ENCODE assay signal across 8 cellular contexts in the genomic region with DNA sequence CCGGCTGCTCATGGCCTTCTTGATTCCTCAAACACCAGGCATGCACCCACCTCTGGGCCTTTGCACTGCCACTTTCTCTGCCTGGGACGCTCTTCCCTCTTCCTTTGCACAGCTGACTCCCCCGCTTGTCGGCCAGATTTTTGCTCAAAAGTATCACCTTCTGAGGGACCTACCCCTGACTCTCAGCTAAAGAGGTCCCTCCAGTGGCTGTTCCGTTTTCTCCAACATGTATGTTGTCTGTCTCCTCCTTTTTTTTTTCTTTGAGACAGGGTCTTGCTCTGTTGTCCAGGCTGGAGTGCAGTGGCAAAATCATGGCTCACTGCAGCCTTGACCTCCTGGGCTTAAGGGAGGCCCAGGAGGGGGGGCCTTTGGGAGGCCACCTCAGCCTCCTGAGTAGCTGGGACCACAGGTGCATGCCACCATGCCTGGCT. TPM values are rescaled to one million over a fixed set of nuclear protein-coding genes. Genes with fewer than 3 reads are reported as not detected.
DNase-seq lines count a peak whose midpoint lies in the region; ATAC-seq and TF ChIP-seq lines count a peak whose summit lies in the region.
"Not testable (repeated sequence)": the region's sequence is repeated elsewhere in the genome, so short reads cannot be mapped to it uniquely, and the experiment has no call there.
"Had no signal": no experiment of that assay in that cellular context is flagged by ENCODE, and none has a peak within 500 bp of the region (broad histone marks: within the 10 kb centered on the region; RNA-seq: fewer than 3 reads in every experiment).

No MANE protein-coding gene starts in this region.

- H3K9me2 ChIP-seq in Karpas-422 (replicated peaks; ENCODE audit: insufficient read depth, low read length); hepatocyte (replicated peaks; ENCODE audit: insufficient read depth): not testable (repeated sequence)

- not testable (repeated sequence) for H3K9me3 ChIP-seq in Karpas-422 (ENCODE audit: low read length); hepatocyte (ENCODE audit: low read depth); neuronal stem cell (replicated peaks in 1 of 2; ENCODE audit: control insufficient read depth in 2 of 2, insufficient read depth in 1 of 2, low read depth in 1 of 2, low read length in 2 of 2)

- H3K4me1 Mint-ChIP-seq in activated naive CD8-positive, alpha-beta T cell treated with anti-CD3 and anti-CD28 coated beads, Interleukin-2, amount 10 ng/mL, durations not matched to agents 7 days and 5 days: peaks cover 20% of the 10 kb centered on the region

- H3K4me3 Mint-ChIP-seq in activated naive CD8-positive, alpha-beta T cell treated with anti-CD3 and anti-CD28 coated beads, Interleukin-2, amount 10 ng/mL, durations not matched to agents 7 days and 5 days: peak overlapping the region; percentile 69

- 95% methylated on average over 5 of the region's 5 CpGs for WGBS in hepatocyte (ENCODE audit: low lambda C conversion rate, missing lambda C conversion rate)
- no CpG with 5 or more reads among the region's 5 CpGs for WGBS in neuronal stem cell (ENCODE audit: extremely low coverage in 2 of 2, insufficient read length in 2 of 2, insufficient replicate concordance in 1 of 2), 2 donors

- POLR2A ChIA-PET in activated naive CD8-positive, alpha-beta T cell treated with anti-CD3 and anti-CD28 coated beads, Interleukin-2, amount 10 ng/mL, durations not matched to agents 7 days and 5 days (lab: Charles Lee): interaction anchor here (0.6 to 2.1 kb wide), 2 partner anchors 16 to 633 kb away, joined by 4 to 19 read pairs; partner anchors contain the start of gene RNU1-1

- H3K4me1 ChIP-seq in Karpas-422 (ENCODE audit: low read length): peaks cover 11% of the 10 kb centered on the region
- H3K4me1 ChIP-seq in hepatocyte (ENCODE audit: insufficient read depth); neuronal stem cell (ENCODE audit: control insufficient read depth in 2 of 2, insufficient read depth in 1 of 2, low read depth in 1 of 2, low read length in 2 of 2): not testable (repeated sequence)

- not testable (repeated sequence) for H2AK5ac ChIP-seq in neuronal stem cell (ENCODE audit: low read depth, low read length)

- H3K79me1 ChIP-seq in neuronal stem cell (ENCODE audit: low read depth, low read length): not testable (repeated sequence)

- ATAC-seq in activated naive CD8-positive, alpha-beta T cell treated with anti-CD3 and anti-CD28 coated beads, Interleukin-2, amount 10 ng/mL, durations not matched to agents 7 days and 5 days (ENCODE audit: low read depth): not testable (repeated sequence)

- TF ChIP-seq CTCF in hepatocyte (IDR thresholded peaks at IDR 0.05; ENCODE audit: poor library complexity): not testable (repeated sequence)

- not testable (repeated sequence) for H3K4ac ChIP-seq in neuronal stem cell (ENCODE audit: low read length)

- H3K27ac Mint-ChIP-seq in activated naive CD8-positive, alpha-beta T cell treated with anti-CD3 and anti-CD28 coated beads, Interleukin-2, amount 10 ng/mL, durations not matched to agents 7 days and 5 days: not testable (repeated sequence)

- not testable (repeated sequence) for H2AFZ ChIP-seq in Karpas-422 (ENCODE audit: low read length); hepatocyte; neuronal stem cell (ENCODE audit: low read length)

- H2BK12ac ChIP-seq in neuronal stem cell (ENCODE audit: low read length): not testable (repeated sequence)

- H3K14ac ChIP-seq in neuronal stem cell (ENCODE audit: low read length): not testable (repeated sequence)

- H3K4me2 ChIP-seq in Karpas-422 (ENCODE audit: low read depth, low read length, poor library complexity, severe bottlenecking): not testable (repeated sequence)
- H3K4me2 ChIP-seq in hepatocyte (peak overlapping the region; percentile 96), neuronal stem cell (ENCODE audit: insufficient read depth, low read length, poor library complexity, severe bottlenecking) (peak overlapping the region; percentile 11)

- H3K9ac ChIP-seq in Karpas-422 (ENCODE audit: low read length); neuronal stem cell (ENCODE audit: low read depth, low read length, poor library complexity): not testable (repeated sequence)

- H3K18ac ChIP-seq in neuronal stem cell (ENCODE audit: low read length): not testable (repeated sequence)

- H3K79me2 ChIP-seq in Karpas-422 (ENCODE audit: low read length): not testable (repeated sequence)
- H3K79me2 ChIP-seq in hepatocyte: peaks cover 16% of the 10 kb centered on the region

- H3K9me3 Mint-ChIP-seq in activated naive CD8-positive, alpha-beta T cell treated with anti-CD3 and anti-CD28 coated beads, Interleukin-2, amount 10 ng/mL, durations not matched to agents 7 days and 5 days: not testable (repeated sequence)

- not testable (repeated sequence) for H3K23ac ChIP-seq in neuronal stem cell (ENCODE audit: low read depth, low read length, poor library complexity)

- H3K36me3 Mint-ChIP-seq in activated naive CD8-positive, alpha-beta T cell treated with anti-CD3 and anti-CD28 coated beads, Interleukin-2, amount 10 ng/mL, durations not matched to agents 7 days and 5 days: not testable (repeated sequence)

- not testable (repeated sequence) for H2BK15ac ChIP-seq in neuronal stem cell (ENCODE audit: low read length)

- not testable (repeated sequence) for H3K4me3 ChIP-seq in Karpas-422 (ENCODE audit: low read length); hepatocyte; neuronal stem cell (ENCODE audit: low read length in 2 of 2)

- not testable (repeated sequence) for H4K91ac ChIP-seq in neuronal stem cell (ENCODE audit: low read depth, low read length, poor library complexity)

- not testable (repeated sequence) for H4K20me1 ChIP-seq in Karpas-422 (ENCODE audit: insufficient read depth, low read depth, low read length); hepatocyte (ENCODE audit: insufficient read depth, poor library complexity, severe bottlenecking)

- H3K36me3 ChIP-seq in Karpas-422 (ENCODE audit: insufficient read depth, low read length); hepatocyte (replicated peaks; ENCODE audit: insufficient read depth, low read depth); neuronal stem cell (replicated peaks in 1 of 2; ENCODE audit: control insufficient read depth in 2 of 2, insufficient read depth in 2 of 2, low read length in 2 of 2): not testable (repeated sequence)

- not testable (repeated sequence) for H3K27me3 Mint-ChIP-seq in activated naive CD8-positive, alpha-beta T cell treated with anti-CD3 and anti-CD28 coated beads, Interleukin-2, amount 10 ng/mL, durations not matched to agents 7 days and 5 days

- H3K27ac ChIP-seq in Karpas-422 (ENCODE audit: low read length); hepatocyte; neuronal stem cell (replicated peaks; ENCODE audit: low read length): not testable (repeated sequence)

- H4K8ac ChIP-seq in neuronal stem cell (ENCODE audit: low read depth, low read length): not testable (repeated sequence)

- not testable (repeated sequence) for H2BK5ac ChIP-seq in neuronal stem cell (ENCODE audit: low read length)

- peak; percentile 7 for DNase-seq in EH (ENCODE audit: low read depth)
- peak; percentile 53 for DNase-seq in Karpas-422
- peak; percentile 7 for DNase-seq in OCI-M1 (lab: John Stamatoyannopoulos, UW)
- peak; percentile 17 for DNase-seq in activated CD4-positive, alpha-beta T cell treated with anti-CD3 and anti-CD28 coated beads for 48 hours
- not testable (repeated sequence) for DNase-seq in activated naive CD8-positive, alpha-beta T cell treated with anti-CD3 and anti-CD28 coated beads, Interleukin-2, amount 10 ng/mL, durations not matched to agents 7 days and 5 days; hepatocyte (ENCODE audit: low spot score); neuronal stem cell (ENCODE audit: low spot score)

- H3K27me3 ChIP-seq in Karpas-422 (ENCODE audit: low read length); hepatocyte; neuronal stem cell (ENCODE audit: control insufficient read depth in 3 of 3, insufficient read depth in 3 of 3, low read depth in 1 of 3, low read length in 3 of 3): not testable (repeated sequence)

- H2BK120ac ChIP-seq in neuronal stem cell (ENCODE audit: low read depth, low read length): not testable (repeated sequence)

RNA-seq across cellular contexts. Expression of gene RNU1-1, which starts 16.6 kb away (rescaled TPM):
- under 0.01 TPM in 2 replicates for total RNA-seq in Karpas-422 (2014; rRNA removed; shearing (Covaris generic); ENCODE audit: low replicate concordance)
- total RNA-seq in activated naive CD8-positive, alpha-beta T cell treated with anti-CD3 and anti-CD28 coated beads, Interleukin-2, amount 10 ng/mL, durations not matched to agents 7 days and 5 days: 1,000 to 10,000 TPM; 3,257 to 3,430 TPM
- total RNA-seq in hepatocyte: under 0.01 TPM in 2 replicates
- not detected in 2 replicates for polyA plus RNA-seq in hepatocyte
- 14.3 TPM for polyA plus RNA-seq in neuronal stem cell (2013, experiment 1 of 2)
- polyA plus RNA-seq in neuronal stem cell (2013, experiment 2 of 2): 15.9 TPM
- polyA plus RNA-seq: adipose tissue had no signal

RNA-seq across cellular contexts. Expression of gene NECAP2, which starts 57.0 kb away (rescaled TPM):
- 50.4 and 54.9 TPM in 2 replicates for total RNA-seq in Karpas-422 (2014; rRNA removed; shearing (Covaris generic); ENCODE audit: low replicate concordance)
- total RNA-seq in activated naive CD8-positive, alpha-beta T cell treated with anti-CD3 and anti-CD28 coated beads, Interleukin-2, amount 10 ng/mL, durations not matched to agents 7 days and 5 days: 100 to 1,000 TPM; 110 to 111 TPM
- 51.8 and 55.2 TPM in 2 replicates for total RNA-seq in hepatocyte
- polyA plus RNA-seq in hepatocyte: 48.9 and 58.0 TPM in 2 replicates
- polyA plus RNA-seq in neuronal stem cell (2013, experiment 1 of 2): 38.4 TPM
- polyA plus RNA-seq in neuronal stem cell (2013, experiment 2 of 2): 38.2 TPM

Comparison
In these comparisons a context has a peak if more than half of its experiments do, and no peak if none do; other contexts are left out.
1. RNA of gene RNU1-1, which starts 16.6 kb away (total RNA-seq): 3,257 to 3,430 TPM in activated naive CD8-positive, alpha-beta T cell treated with anti-CD3 and anti-CD28 coated beads, Interleukin-2, amount 10 ng/mL, durations not matched to agents 7 days and 5 days; under 0.01 TPM in Karpas-422 and under 0.01 TPM in hepatocyte; every median in the first group is over 1,000 times any median in the second.